ENCODE assay signal across 1 cellular context in genomic region chr13:99339736-99340392, GRCh38.
A peak's percentile ranks its signal among the peaks of the same experiment; 100 is the strongest.
TF ChIP-seq lines count a peak whose summit lies in the region.

No MANE protein-coding gene starts in this region.

TF ChIP-seq in K562, 482 proteins besides CTCF, POLR2A, EP300 and RAD21 (continued from another document):
- TF ChIP-seq, protein P1, sequence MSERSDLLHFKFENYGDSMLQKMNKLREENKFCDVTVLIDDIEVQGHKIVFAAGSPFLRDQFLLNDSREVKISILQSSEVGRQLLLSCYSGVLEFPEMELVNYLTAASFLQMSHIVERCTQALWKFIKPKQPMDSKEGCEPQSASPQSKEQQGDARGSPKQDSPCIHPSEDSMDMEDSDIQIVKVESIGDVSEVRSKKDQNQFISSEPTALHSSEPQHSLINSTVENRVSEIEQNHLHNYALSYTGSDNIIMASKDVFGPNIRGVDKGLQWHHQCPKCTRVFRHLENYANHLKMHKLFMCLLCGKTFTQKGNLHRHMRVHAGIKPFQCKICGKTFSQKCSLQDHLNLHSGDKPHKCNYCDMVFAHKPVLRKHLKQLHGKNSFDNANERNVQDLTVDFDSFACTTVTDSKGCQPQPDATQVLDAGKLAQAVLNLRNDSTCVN (CRISPR knock-in tag; IDR thresholded peaks at IDR 0.05) = no peak
- no peak for TF ChIP-seq NCOA6 (IDR thresholded peaks at IDR 0.05)
- TF ChIP-seq MLLT1 (IDR thresholded peaks at IDR 0.05) = 0 out of 4 replicates have a peak, but pooled peaks of 1 of the 2 experiments have one; percentile 22
- no peak for TF ChIP-seq WHSC1 (IDR thresholded peaks at IDR 0.05; ENCODE audit: low read length)
- TF ChIP-seq, protein P2, sequence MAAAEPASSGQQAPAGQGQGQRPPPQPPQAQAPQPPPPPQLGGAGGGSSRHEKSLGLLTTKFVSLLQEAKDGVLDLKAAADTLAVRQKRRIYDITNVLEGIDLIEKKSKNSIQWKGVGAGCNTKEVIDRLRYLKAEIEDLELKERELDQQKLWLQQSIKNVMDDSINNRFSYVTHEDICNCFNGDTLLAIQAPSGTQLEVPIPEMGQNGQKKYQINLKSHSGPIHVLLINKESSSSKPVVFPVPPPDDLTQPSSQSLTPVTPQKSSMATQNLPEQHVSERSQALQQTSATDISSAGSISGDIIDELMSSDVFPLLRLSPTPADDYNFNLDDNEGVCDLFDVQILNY (CRISPR knock-in tag; IDR thresholded peaks at IDR 0.05) = no peak
- TF ChIP-seq ARID1B (IDR thresholded peaks at IDR 0.05) = peak; percentile 41
- 0 out of 2 replicates have a peak, but pooled peaks have one; percentile 24 for TF ChIP-seq ZNF395 (CRISPR knock-in tag; IDR thresholded peaks at IDR 0.05)
- peak; percentile 47 for TF ChIP-seq FOSL1 (tag; conservative IDR thresholded peaks at IDR 0.05)
- TF ChIP-seq FOXK2 (conservative IDR thresholded peaks at IDR 0.05 in 1 of 2, IDR thresholded peaks at IDR 0.05 in 1 of 2; ENCODE audit: low read depth in 2 of 2) = peak in 1 of 2 experiments; percentile 11; a peak in 1 of 4 replicates
- no peak for TF ChIP-seq MXD1 (CRISPR knock-in tag; IDR thresholded peaks at IDR 0.05; ENCODE audit: borderline replicate concordance, poor library complexity, severe bottlenecking)
- TF ChIP-seq, protein P3, sequence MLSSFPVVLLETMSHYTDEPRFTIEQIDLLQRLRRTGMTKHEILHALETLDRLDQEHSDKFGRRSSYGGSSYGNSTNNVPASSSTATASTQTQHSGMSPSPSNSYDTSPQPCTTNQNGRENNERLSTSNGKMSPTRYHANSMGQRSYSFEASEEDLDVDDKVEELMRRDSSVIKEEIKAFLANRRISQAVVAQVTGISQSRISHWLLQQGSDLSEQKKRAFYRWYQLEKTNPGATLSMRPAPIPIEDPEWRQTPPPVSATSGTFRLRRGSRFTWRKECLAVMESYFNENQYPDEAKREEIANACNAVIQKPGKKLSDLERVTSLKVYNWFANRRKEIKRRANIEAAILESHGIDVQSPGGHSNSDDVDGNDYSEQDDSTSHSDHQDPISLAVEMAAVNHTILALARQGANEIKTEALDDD (IDR thresholded peaks at IDR 0.05) = 0 out of 2 replicates have a peak, but pooled peaks have one; percentile 29
- peak; percentile 88 for TF ChIP-seq NFIC (IDR thresholded peaks at IDR 0.05)
- TF ChIP-seq TGIF2 (CRISPR knock-in tag; IDR thresholded peaks at IDR 0.05) = no peak
- TF ChIP-seq ESRRB (CRISPR knock-in tag; IDR thresholded peaks at IDR 0.05; ENCODE audit: borderline replicate concordance) = no peak
- TF ChIP-seq JUND (IDR thresholded peaks at IDR 0.05; ENCODE audit: borderline replicate concordance, low read depth, low read length) = no peak
- TF ChIP-seq JUND (tag; IDR thresholded peaks at IDR 0.05; ENCODE audit: borderline replicate concordance, low read depth, low read length) = peak; percentile 17; the same call in 1 of the 3 replicates
- peak; percentile 62 for TF ChIP-seq DPF2 (IDR thresholded peaks at IDR 0.05)
- no peak for TF ChIP-seq ZNF444 (CRISPR knock-in tag; IDR thresholded peaks at IDR 0.05)
- TF ChIP-seq, protein P4, sequence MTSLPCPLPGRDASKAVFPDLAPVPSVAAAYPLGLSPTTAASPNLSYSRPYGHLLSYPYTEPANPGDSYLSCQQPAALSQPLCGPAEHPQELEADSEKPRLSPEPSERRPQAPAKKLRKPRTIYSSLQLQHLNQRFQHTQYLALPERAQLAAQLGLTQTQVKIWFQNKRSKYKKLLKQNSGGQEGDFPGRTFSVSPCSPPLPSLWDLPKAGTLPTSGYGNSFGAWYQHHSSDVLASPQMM (CRISPR knock-in tag; IDR thresholded peaks at IDR 0.05) = no peak
- TF ChIP-seq SOX6 (IDR thresholded peaks at IDR 0.05) = 0 out of 2 replicates have a peak, but pooled peaks have one; percentile 47
- TF ChIP-seq ZNF561 (CRISPR knock-in tag; conservative IDR thresholded peaks at IDR 0.05) = no peak
- 0 out of 2 replicates have a peak, but pooled peaks have one; percentile 11 for TF ChIP-seq ZNF75A (CRISPR knock-in tag; IDR thresholded peaks at IDR 0.05)
- TF ChIP-seq RCOR1 (IDR thresholded peaks at IDR 0.05; ENCODE audit: borderline replicate concordance in 1 of 2, low read depth in 2 of 2, low read length in 2 of 2) = peak in 1 of 2 experiments; percentile 66; a peak in 1 of 4 replicates
- TF ChIP-seq ATF3 (IDR thresholded peaks at IDR 0.05) = peak; percentile 16; the same call in 1 of the 2 replicates
- TF ChIP-seq ATF3 (CRISPR knock-in tag; conservative IDR thresholded peaks at IDR 0.05) = no peak
- TF ChIP-seq FOXA3 (CRISPR knock-in tag; conservative IDR thresholded peaks at IDR 0.05 in 1 of 2, IDR thresholded peaks at IDR 0.05 in 1 of 2) = peak in 1 of 2 experiments; percentile 32; a peak in 1 of 4 replicates
- TF ChIP-seq SMARCA4 (IDR thresholded peaks at IDR 0.05) = peak; percentile 36; the same call in 1 of the 2 replicates
- no peak for TF ChIP-seq POLR2G (IDR thresholded peaks at IDR 0.05; ENCODE audit: low read depth, low read length)
- TF ChIP-seq ETV6 (IDR thresholded peaks at IDR 0.05; ENCODE audit: borderline replicate concordance in 1 of 2, low read depth in 2 of 2, low read length in 1 of 2) = no peak
- TF ChIP-seq ETV6 (CRISPR knock-in tag; IDR thresholded peaks at IDR 0.05; ENCODE audit: borderline replicate concordance) = no peak
- TF ChIP-seq ZNF766 (CRISPR knock-in tag; conservative IDR thresholded peaks at IDR 0.05) = 0 out of 2 replicates have a peak, but pooled peaks have one; percentile 53
- no peak for TF ChIP-seq GTF2E2 (tag; IDR thresholded peaks at IDR 0.05)
- TF ChIP-seq CEBPG (CRISPR knock-in tag; IDR thresholded peaks at IDR 0.05) = no peak
- peak; percentile 60 to 83 for TF ChIP-seq CEBPG (tag; conservative IDR thresholded peaks at IDR 0.05 in 1 of 2, IDR thresholded peaks at IDR 0.05 in 1 of 2)
- no peak for TF ChIP-seq CBFB (CRISPR knock-in tag; IDR thresholded peaks at IDR 0.05)
- TF ChIP-seq MEIS2 (IDR thresholded peaks at IDR 0.05; ENCODE audit: partially characterized antibody) = peak; percentile 44
- TF ChIP-seq, protein P5, sequence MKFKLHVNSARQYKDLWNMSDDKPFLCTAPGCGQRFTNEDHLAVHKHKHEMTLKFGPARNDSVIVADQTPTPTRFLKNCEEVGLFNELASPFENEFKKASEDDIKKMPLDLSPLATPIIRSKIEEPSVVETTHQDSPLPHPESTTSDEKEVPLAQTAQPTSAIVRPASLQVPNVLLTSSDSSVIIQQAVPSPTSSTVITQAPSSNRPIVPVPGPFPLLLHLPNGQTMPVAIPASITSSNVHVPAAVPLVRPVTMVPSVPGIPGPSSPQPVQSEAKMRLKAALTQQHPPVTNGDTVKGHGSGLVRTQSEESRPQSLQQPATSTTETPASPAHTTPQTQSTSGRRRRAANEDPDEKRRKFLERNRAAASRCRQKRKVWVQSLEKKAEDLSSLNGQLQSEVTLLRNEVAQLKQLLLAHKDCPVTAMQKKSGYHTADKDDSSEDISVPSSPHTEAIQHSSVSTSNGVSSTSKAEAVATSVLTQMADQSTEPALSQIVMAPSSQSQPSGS (CRISPR knock-in tag; IDR thresholded peaks at IDR 0.05) = no peak
